ENCODE assay signal across 2 cellular contexts in the genomic region with DNA sequence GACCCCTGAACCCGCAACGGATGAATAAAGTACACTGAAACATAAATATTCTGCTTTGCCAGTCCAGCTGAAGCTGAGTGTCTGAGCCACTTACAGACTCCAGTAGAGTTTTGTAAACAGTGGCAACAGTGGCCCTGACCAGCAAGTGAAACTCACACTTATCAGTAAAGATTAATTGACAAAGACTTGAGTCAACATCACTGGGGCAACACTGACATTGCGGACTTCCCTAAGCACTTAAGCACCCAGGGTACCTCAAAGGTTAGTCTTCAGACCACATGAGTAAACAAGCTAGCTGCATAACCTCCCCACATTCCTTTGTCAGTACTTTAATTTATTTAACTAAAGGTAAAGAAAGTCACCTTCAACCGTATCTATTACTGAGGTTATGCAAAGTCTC.
DNase-seq lines count a peak whose midpoint lies in the region; ATAC-seq, FAIRE-seq and TF ChIP-seq lines count a peak whose summit lies in the region.
"Not testable (repeated sequence)": the region's sequence is repeated elsewhere in the genome, so short reads cannot be mapped to it uniquely, and the experiment has no call there.

No MANE protein-coding gene starts in this region.

- intact Hi-C loops in HepG2 (cut with micrococcal nuclease; ENCODE audit: unreplicated experiment); upper lobe of right lung (cut with DNase I): not testable (repeated sequence)

- H2AFZ ChIP-seq in HepG2 (ENCODE audit: low read length), result not testable (repeated sequence)

- not testable (repeated sequence) for H3K4me3 ChIP-seq in HepG2 (replicated peaks in 1 of 3; ENCODE audit: insufficient read depth in 1 of 3, low read depth in 2 of 3, low read length in 3 of 3); upper lobe of right lung

- H3K4me1 ChIP-seq in HepG2 (ENCODE audit: insufficient read depth, low read length); upper lobe of right lung: not testable (repeated sequence)

- peak; percentile 74 for ATAC-seq in HepG2
- peak; percentile 66 for ATAC-seq in upper lobe of right lung

- not testable (repeated sequence) for H3K9ac ChIP-seq in HepG2 (ENCODE audit: insufficient read depth, low read depth, low read length)

- not testable (repeated sequence) for TF ChIP-seq EP300 in HepG2 (IDR thresholded peaks at IDR 0.05; ENCODE audit: low read depth in 2 of 2, low read length in 2 of 2); HepG2 (CRISPR knock-in tag; IDR thresholded peaks at IDR 0.05; ENCODE audit: borderline replicate concordance)

- WGBS in HepG2 (ENCODE audit: low lambda C conversion rate), result no CpG with 5 or more reads among the region's 4 CpGs

- TF ChIP-seq RAD21 in HepG2 (CRISPR knock-in tag; IDR thresholded peaks at IDR 0.05), result not testable (repeated sequence)

- TF ChIP-seq POLR2A in HepG2 (IDR thresholded peaks at IDR 0.05; ENCODE audit: insufficient read depth in 1 of 2, low read depth in 2 of 2, low read length in 2 of 2), result not testable (repeated sequence)

- not testable (repeated sequence) for H3K79me2 ChIP-seq in HepG2 (ENCODE audit: insufficient read depth, low read length)

- H3K27ac ChIP-seq in HepG2 (ENCODE audit: extremely low read length, insufficient read depth, low read length); upper lobe of right lung: not testable (repeated sequence)

- not testable (repeated sequence) for FAIRE-seq in HepG2 (lab: Jason Lieb, UNC)

- H3K27me3 ChIP-seq in HepG2 (ENCODE audit: control insufficient read depth in 1 of 2, insufficient read depth in 2 of 2, low read length in 2 of 2); upper lobe of right lung: not testable (repeated sequence)

- POLR2A ChIA-PET in HepG2 (lab: Yijun Ruan, JAX), result not testable (repeated sequence)

- BruUV-seq in HepG2 (replicated peaks; lab: Mats Ljungman, UMichigan), result not testable (repeated sequence)

- H3K36me3 ChIP-seq in HepG2 (replicated peaks in 1 of 2; ENCODE audit: control insufficient read depth in 1 of 2, insufficient read depth in 2 of 2, low read length in 2 of 2); upper lobe of right lung: not testable (repeated sequence)

- DNase-seq in HepG2 (ENCODE audit: low spot score); upper lobe of right lung: not testable (repeated sequence)

- not testable (repeated sequence) for H3K4me2 ChIP-seq in HepG2 (ENCODE audit: low read depth, low read length)

- not testable (repeated sequence) for TF ChIP-seq CTCF in HepG2 (CRISPR knock-in tag; IDR thresholded peaks at IDR 0.05); upper lobe of right lung (IDR thresholded peaks at IDR 0.05)

- in situ Hi-C loops in HepG2 (cut with HindIII; ENCODE audit: extremely low pct_ligation_motif_present, low pct_unique_long_range_greater_than_20kb), result not testable (repeated sequence)

- CTCF ChIA-PET in HepG2 (lab: Yijun Ruan, JAX; ENCODE audit: low intra/inter-chr PET ratio, low total read pairs), result not testable (repeated sequence)

- not testable (repeated sequence) for H4K20me1 ChIP-seq in HepG2 (ENCODE audit: insufficient read depth, low read length)

- H3K9me3 ChIP-seq in HepG2 (ENCODE audit: low read length); upper lobe of right lung: not testable (repeated sequence)
